22 cellular contexts compared by ENCODE assay signal in the genomic region with DNA sequence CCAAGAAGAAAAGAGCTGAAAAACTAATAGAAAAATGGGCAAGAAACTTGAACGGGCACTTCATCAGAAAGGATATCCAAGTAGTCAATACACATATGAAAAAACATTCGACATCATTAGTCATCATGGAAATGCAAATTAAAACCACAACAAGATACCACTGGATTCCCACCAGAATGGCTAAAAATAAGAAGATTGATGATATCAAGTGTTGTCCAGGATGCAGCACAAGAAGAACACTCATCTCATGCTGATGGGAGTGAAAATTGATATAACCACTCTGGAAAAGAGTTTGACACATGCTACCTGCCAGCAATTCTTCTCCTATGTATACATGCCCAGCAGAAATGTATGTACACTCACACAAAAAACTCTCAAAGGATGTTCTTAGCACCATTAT. TPM values are rescaled to one million over a fixed set of nuclear protein-coding genes. Genes with fewer than 3 reads are reported as not detected.
"Had no signal": no experiment of that assay in that cellular context is flagged by ENCODE, and none has a peak within 500 bp of the region (broad histone marks: within the 10 kb centered on the region; RNA-seq: fewer than 3 reads in every experiment).

No MANE protein-coding gene starts in this region.

- H3K27ac Mint-ChIP-seq: activated CD8-positive, alpha-beta T cell treated with anti-CD3 and anti-CD28 coated beads for 36 hours; activated naive CD4-positive, alpha-beta T cell treated with anti-CD3 and anti-CD28 coated beads, Interleukin-2, amount 50 U/mL, for 24 hours; activated T-cell treated with anti-CD3 and anti-CD28 coated beads, Interleukin-2, amount 50 U/mL, for 72 hours; T-helper 1 cell treated with Interleukin-12 subunit alpha and Interleukin-12 subunit beta and Interleukin-4 antibody, amounts not matched to agents 30 μg/mL and 1 μg/mL, for 36 hours had no signal

- H3K4me2 ChIP-seq: KMS-11 had no signal

- H3K9ac ChIP-seq: KMS-11 had no signal

- H3K27me3 Mint-ChIP-seq: activated CD8-positive, alpha-beta T cell treated with anti-CD3 and anti-CD28 coated beads for 36 hours; activated naive CD4-positive, alpha-beta T cell treated with anti-CD3 and anti-CD28 coated beads, Interleukin-2, amount 50 U/mL, for 24 hours had no signal

- H3K4me3 Mint-ChIP-seq: activated CD8-positive, alpha-beta T cell treated with anti-CD3 and anti-CD28 coated beads for 36 hours; activated naive CD4-positive, alpha-beta T cell treated with anti-CD3 and anti-CD28 coated beads, Interleukin-2, amount 50 U/mL, for 24 hours; activated T-cell treated with anti-CD3 and anti-CD28 coated beads, Interleukin-2, amount 50 U/mL, for 72 hours; T-helper 1 cell treated with Interleukin-12 subunit alpha and Interleukin-12 subunit beta and Interleukin-4 antibody, amounts not matched to agents 30 μg/mL and 1 μg/mL, for 36 hours had no signal

- H3K27me3 ChIP-seq: brain microvascular endothelial cell had no signal

- FAIRE-seq: RCC 7860 had no signal

- H3K36me3 ChIP-seq: brain microvascular endothelial cell had no signal

- H3K4me1 Mint-ChIP-seq: activated naive CD4-positive, alpha-beta T cell treated with anti-CD3 and anti-CD28 coated beads, Interleukin-2, amount 50 U/mL, for 24 hours had no signal

- H3K27ac ChIP-seq: brain microvascular endothelial cell, KMS-11 had no signal

- H3K9me3 Mint-ChIP-seq: activated CD8-positive, alpha-beta T cell treated with anti-CD3 and anti-CD28 coated beads for 36 hours; activated naive CD4-positive, alpha-beta T cell treated with anti-CD3 and anti-CD28 coated beads, Interleukin-2, amount 50 U/mL, for 24 hours; activated T-cell treated with anti-CD3 and anti-CD28 coated beads, Interleukin-2, amount 50 U/mL, for 72 hours had no signal

- DNase-seq: activated CD4-positive, alpha-beta T cell treated with anti-CD3 and anti-CD28 coated beads for 4 hours; activated CD8-positive, alpha-beta memory T cell treated with anti-CD3 and anti-CD28 coated beads, Interleukin-2, amount 50 U/mL, for 4 hours; activated CD8-positive, alpha-beta T cell treated with anti-CD3 and anti-CD28 coated beads for 36 hours; activated naive CD4-positive, alpha-beta T cell; activated T-cell treated with anti-CD3 and anti-CD28 coated beads, Interleukin-2, amount 50 U/mL, for 72 hours; amygdala; brain microvascular endothelial cell; cerebellar nuclear complex; NCI-H1048; NCI-H146; NCI-H1930; NCI-H2171 treated with DMSO at 0.1 percent for 48 hours; NCI-H226; NCI-H526 treated with DMSO at 0.1 percent for 48 hours; NK-92 treated with Interleukin-12 subunit alpha and Interleukin-12 subunit beta, amount 100 ng/mL, for 24 hours; PC-3; SHP77 treated with DMSO at 0.1 percent for 48 hours had no signal

RNA-seq across cellular contexts. Expression of gene SCUBE2, which starts 26.9 kb away (rescaled TPM):
- total RNA-seq: activated CD8-positive, alpha-beta T cell treated with anti-CD3 and anti-CD28 coated beads for 36 hours; NCI-H460 had no signal
